In genomic region chr4:182576609-182577289, GRCh38 we compare ENCODE assay signal across 21 cellular contexts.
A peak's percentile ranks its signal among the peaks of the same experiment; 100 is the strongest.
DNase-seq lines count a peak whose midpoint lies in the region; ATAC-seq and TF ChIP-seq lines count a peak whose summit lies in the region.
"Had no signal": no experiment of that assay in that cellular context is flagged by ENCODE, and none has a peak within 500 bp of the region (broad histone marks: within the 10 kb centered on the region; RNA-seq: fewer than 3 reads in every experiment).

No MANE protein-coding gene starts in this region.

- dilution Hi-C loops in IMR-90 (cut with HindIII; ENCODE audit: low sequenced_read_pairs, unreplicated experiment), result no loop called here
- dilution Hi-C loops in mammary epithelial cell (cut with HindIII; ENCODE audit: low sequenced_read_pairs), result no loop called here

- H3K4ac ChIP-seq in IMR-90 (ENCODE audit: low read depth, low read length), result peak overlapping the region; percentile 94
- H3K4ac ChIP-seq in mesenchymal stem cell (ENCODE audit: low read depth in 1 of 2, low read length in 2 of 2), result no peak overlapping the region

- H2AK5ac ChIP-seq in IMR-90 (ENCODE audit: low read depth, low read length) (peak overlapping the region; percentile 94), mesenchymal stem cell (ENCODE audit: low read length, severe bottlenecking) (peak overlapping the region; percentile 8)

- H4K8ac ChIP-seq in IMR-90 (ENCODE audit: low read depth in 2 of 2, low read length in 2 of 2), result peak overlapping the region; percentile 64 to 88; a peak in 3 of 4 replicates
- H4K8ac ChIP-seq in mesenchymal stem cell (ENCODE audit: low read length), result no peak overlapping the region

- H3K79me1 ChIP-seq in IMR-90 (ENCODE audit: low read depth in 1 of 2, low read length in 2 of 2), result peaks cover 6 to 7% of the 10 kb centered on the region in 2 experiments; a peak in 1 of 4 replicates
- H3K79me1 ChIP-seq in mesenchymal stem cell (replicated peaks; ENCODE audit: low read length, poor library complexity, severe bottlenecking), result peaks cover 7% of the 10 kb centered on the region

- H2AK9ac ChIP-seq in IMR-90 (replicated peaks; ENCODE audit: low read depth, low read length, poor library complexity), result peak overlapping the region; percentile 94

- H3K9me3 ChIP-seq in IMR-90 (ENCODE audit: control insufficient read depth, insufficient read depth, low read length), result no peaks in the 10 kb centered on the region
- no peaks in the 10 kb centered on the region for H3K9me3 ChIP-seq in mesenchymal stem cell (ENCODE audit: control insufficient read depth, low read length)
- no peaks in the 10 kb centered on the region for H3K9me3 ChIP-seq in mammary epithelial cell (replicated peaks; ENCODE audit: insufficient read depth, low read length)
- H3K9me3 ChIP-seq: esophagus squamous epithelium, psoas muscle, testis had no signal

- H2BK120ac ChIP-seq in IMR-90 (ENCODE audit: low read depth, low read length) (peak overlapping the region; percentile 95), mesenchymal stem cell (ENCODE audit: low read depth, low read length) (no peak overlapping the region)

- H4K20me1 ChIP-seq in IMR-90 (ENCODE audit: insufficient read depth, low read length) (no peaks in the 10 kb centered on the region), mammary epithelial cell (ENCODE audit: insufficient read depth, low read length) (no peaks in the 10 kb centered on the region)

- WGBS in IMR-90 (ENCODE audit: extremely low coverage in 2 of 2, insufficient read length in 1 of 2), 2 experiments, result 55% methylated on average over 2 of the region's 12 CpGs; no CpG with 5 or more reads in 1 of the 2 experiments
- 81% methylated on average over 11 of the region's 12 CpGs for WGBS in mesenchymal stem cell
- WGBS in mammary epithelial cell (ENCODE audit: low coverage, missing lambda C conversion rate), result 81% methylated on average over 12 of the region's 12 CpGs

- intact Hi-C loops in IMR-90 (cut with micrococcal nuclease) (no loop called here), mammary epithelial cell (cut with micrococcal nuclease) (no loop called here)

- no peak for TF ChIP-seq CTCF in IMR-90 (conservative IDR thresholded peaks at IDR 0.05; ENCODE audit: low read depth, low read length)
- TF ChIP-seq CTCF in brain microvascular endothelial cell (IDR thresholded peaks at IDR 0.05; ENCODE audit: low read depth, low read length, missing control alignments), result no peak
- TF ChIP-seq CTCF in mammary epithelial cell (conservative IDR thresholded peaks at IDR 0.05 in 1 of 2, IDR thresholded peaks at IDR 0.05 in 1 of 2; ENCODE audit: extremely low read depth in 1 of 2, insufficient read depth in 1 of 2, low read depth in 1 of 2, low read length in 2 of 2), result no peak
- no peak for TF ChIP-seq CTCF in foreskin fibroblast (IDR thresholded peaks at IDR 0.05; ENCODE audit: low read depth, low read length)

- peak; percentile 65 for DNase-seq in IMR-90
- DNase-seq in brain microvascular endothelial cell, result peak; percentile 12
- no peak for DNase-seq in mesenchymal stem cell
- DNase-seq in NCI-H1417 treated with DMSO at 0.1 percent for 48 hours (lab: John Stamatoyannopoulos, UW), result no peak
- no peak for DNase-seq in mammary epithelial cell
- no peak for DNase-seq in foreskin fibroblast
- DNase-seq in stimulated activated CD8-positive, alpha-beta memory T cell treated with anti-CD3 and anti-CD28 coated beads, Interleukin-4, amount 100 ng/mL, for 48 hours, result no peak
- DNase-seq: activated CD8-positive, alpha-beta T cell treated with anti-CD3 and anti-CD28 coated beads for 36 hours; activated gamma-delta T cell; activated naive CD8-positive, alpha-beta T cell treated with anti-CD3 and anti-CD28 coated beads, Interleukin-2, amount 50 U/mL, for 24 hours; CD8-positive, alpha-beta memory T cell; effector memory CD4-positive, alpha-beta T cell; esophagus squamous epithelium; GM23248; NCI-H1436 treated with DMSO at 0.1 percent for 48 hours; NCI-H524 treated with DMSO at 0.1 percent for 48 hours; psoas muscle; T-helper 9 cell; testis had no signal

- POLR2A ChIA-PET in IMR-90 (lab: Charles Lee; ENCODE audit: unreplicated experiment), result no interaction called here

- H3K27me3 ChIP-seq in IMR-90 (ENCODE audit: control insufficient read depth, insufficient read depth, low read length) (no peaks in the 10 kb centered on the region), brain microvascular endothelial cell (replicated peaks) (no peaks in the 10 kb centered on the region), mesenchymal stem cell (ENCODE audit: control insufficient read depth in 1 of 2, insufficient read depth in 1 of 2, low read length in 2 of 2) (no peaks in the 10 kb centered on the region), mammary epithelial cell (ENCODE audit: insufficient read depth, low read length) (no peaks in the 10 kb centered on the region)
- H3K27me3 ChIP-seq: esophagus squamous epithelium, testis had no signal

- peak; percentile 88 for ATAC-seq in IMR-90 (ENCODE audit: low read depth)
- ATAC-seq: activated CD8-positive, alpha-beta T cell treated with anti-CD3 and anti-CD28 coated beads for 36 hours; activated naive CD8-positive, alpha-beta T cell treated with anti-CD3 and anti-CD28 coated beads, Interleukin-2, amount 50 U/mL, for 24 hours; psoas muscle; stimulated activated effector memory CD8-positive, alpha-beta T cell treated with anti-CD3 and anti-CD28 coated beads, Interleukin-12 subunit alpha, Interleukin-12 subunit beta, amount 100 ng/mL, for 72 hours had no signal

- no peak overlapping the region for H2BK12ac ChIP-seq in mesenchymal stem cell (ENCODE audit: low read length in 2 of 2)

- H2BK5ac ChIP-seq in IMR-90 (ENCODE audit: low read depth, low read length, poor library complexity, severe bottlenecking), result peak overlapping the region; percentile 98
- no peak overlapping the region for H2BK5ac ChIP-seq in mesenchymal stem cell (ENCODE audit: low read depth, low read length, poor library complexity, severe bottlenecking)

- peak overlapping the region; percentile 96 for H2BK20ac ChIP-seq in IMR-90 (ENCODE audit: low read depth, low read length)

- peak overlapping the region; percentile 4; the same call in 1 of the 2 replicates for H3K9ac ChIP-seq in IMR-90 (ENCODE audit: low read depth, low read length)
- no peak overlapping the region for H3K9ac ChIP-seq in mesenchymal stem cell (ENCODE audit: low read length)
- no peak overlapping the region for H3K9ac ChIP-seq in mammary epithelial cell (ENCODE audit: insufficient read depth, low read length)
- H3K9ac ChIP-seq: GM23248 had no signal

- H4K5ac ChIP-seq in IMR-90 (ENCODE audit: low read depth, low read length), result peak overlapping the region; percentile 67; the same call in 1 of the 2 replicates

- H3K18ac ChIP-seq in IMR-90 (ENCODE audit: low read depth, low read length), result peak overlapping the region; percentile 22; the same call in 1 of the 2 replicates
- H3K18ac ChIP-seq in mesenchymal stem cell (ENCODE audit: low read depth in 1 of 2, low read length in 2 of 2), result no peak overlapping the region

- H3K4me2 ChIP-seq in IMR-90 (ENCODE audit: low read depth, low read length) (peak overlapping the region; percentile 34; the same call in 1 of the 2 replicates), mesenchymal stem cell (ENCODE audit: low read length, poor library complexity, severe bottlenecking) (peak overlapping the region; percentile 32), mammary epithelial cell (ENCODE audit: insufficient read depth, low read depth, low read length) (no peak overlapping the region)

- in situ Hi-C loops in IMR-90 (cut with MboI; ENCODE audit: low sequenced_read_pairs) (no loop called here), brain microvascular endothelial cell (cut with HindIII; ENCODE audit: low pct_ligation_motif_present, low sequenced_read_pairs) (no loop called here), mammary epithelial cell (cut with MboI; ENCODE audit: low sequenced_read_pairs in 2 of 2) (no loop called here)

- H3K23ac ChIP-seq in IMR-90 (ENCODE audit: low read depth, low read length), result peak overlapping the region; percentile 94; the same call in 1 of the 2 replicates
- no peak overlapping the region for H3K23ac ChIP-seq in mesenchymal stem cell (ENCODE audit: low read length in 2 of 2)

- TF ChIP-seq RAD21 in IMR-90 (IDR thresholded peaks at IDR 0.05; ENCODE audit: low read length), result no peak

- H3K4me3 ChIP-seq in IMR-90 (ENCODE audit: insufficient read depth, low read depth, low read length) (no peak overlapping the region), brain microvascular endothelial cell (ENCODE audit: low read depth, low read length) (no peak overlapping the region), mesenchymal stem cell (ENCODE audit: insufficient read depth in 1 of 2, low read depth in 1 of 2, low read length in 2 of 2) (no peak overlapping the region), mammary epithelial cell (replicated peaks in 1 of 3; ENCODE audit: insufficient read depth in 1 of 3, low read depth in 2 of 3, low read length in 3 of 3) (no peak overlapping the region), foreskin fibroblast (ENCODE audit: low read depth in 1 of 2, low read length in 2 of 2) (no peak overlapping the region)
- H3K4me3 ChIP-seq: esophagus squamous epithelium, GM23248, psoas muscle, testis had no signal

- H4K91ac ChIP-seq in IMR-90 (ENCODE audit: insufficient read depth, low read depth, low read length) (peak overlapping the region; percentile 84), mesenchymal stem cell (ENCODE audit: low read length) (no peak overlapping the region)

- 0 out of 2 replicates have a peak, but pooled peaks cover 4% of the 10 kb centered on the region for H3K9me1 ChIP-seq in IMR-90 (ENCODE audit: insufficient read depth, low read length)

- no TSS peak for BruUV-seq in IMR-90 (replicated peaks; lab: Mats Ljungman, UMichigan)
- BruUV-seq in mammary epithelial cell (replicated peaks; lab: Mats Ljungman, UMichigan), result no TSS peak

- H3K14ac ChIP-seq in IMR-90 (replicated peaks; ENCODE audit: low read depth, low read length) (peak overlapping the region; percentile 24), mesenchymal stem cell (ENCODE audit: low read length in 2 of 2) (no peak overlapping the region)

- peak overlapping the region; percentile 95; the same call in 2 of the 3 replicates for H2BK15ac ChIP-seq in IMR-90 (ENCODE audit: low read depth, low read length)
- no peak overlapping the region for H2BK15ac ChIP-seq in mesenchymal stem cell (ENCODE audit: low read depth, poor library complexity, severe bottlenecking)

- H3K56ac ChIP-seq in IMR-90 (ENCODE audit: extremely low read depth, insufficient read depth, low read length), result peak overlapping the region; percentile 54

- H3K4me1 ChIP-seq in IMR-90 (ENCODE audit: control insufficient read depth, insufficient read depth, low read length) (peaks cover 5% of the 10 kb centered on the region; the same call in 1 of the 2 replicates), mesenchymal stem cell (ENCODE audit: control insufficient read depth, insufficient read depth, low read depth, low read length) (peaks cover 4% of the 10 kb centered on the region), mammary epithelial cell (ENCODE audit: insufficient read depth, low read length) (peaks cover 8% of the 10 kb centered on the region)
- H3K4me1 ChIP-seq: psoas muscle, testis had no signal

- H3K27ac ChIP-seq in IMR-90 (ENCODE audit: insufficient read depth, low read length) (peak overlapping the region; percentile 60), brain microvascular endothelial cell (peak overlapping the region; percentile 31), mesenchymal stem cell (ENCODE audit: low read length, poor library complexity, severe bottlenecking) (peak overlapping the region; percentile 30), mammary epithelial cell (ENCODE audit: insufficient read depth, low read depth, low read length) (no peak overlapping the region)
- H3K27ac ChIP-seq: esophagus squamous epithelium, GM23248, psoas muscle, RWPE1, testis had no signal

- no peaks in the 10 kb centered on the region for H3K36me3 ChIP-seq in IMR-90 (ENCODE audit: control insufficient read depth, insufficient read depth, low read length)
- no peaks in the 10 kb centered on the region for H3K36me3 ChIP-seq in brain microvascular endothelial cell (replicated peaks)
- no peaks in the 10 kb centered on the region for H3K36me3 ChIP-seq in mesenchymal stem cell (ENCODE audit: control insufficient read depth in 1 of 2, insufficient read depth in 2 of 2, low read depth in 1 of 2, low read length in 2 of 2)
- H3K36me3 ChIP-seq in mammary epithelial cell (ENCODE audit: insufficient read depth, low read length), result no peaks in the 10 kb centered on the region
- H3K36me3 ChIP-seq: esophagus squamous epithelium had no signal

- H2AFZ ChIP-seq in IMR-90 (replicated peaks; ENCODE audit: low read length, poor library complexity) (peak overlapping the region; percentile 85), mesenchymal stem cell (ENCODE audit: low read depth, low read length) (no peak overlapping the region), mammary epithelial cell (ENCODE audit: low read depth, low read length) (no peak overlapping the region)
- H2AFZ ChIP-seq: GM23248 had no signal

- no peaks in the 10 kb centered on the region for H3K79me2 ChIP-seq in mammary epithelial cell (ENCODE audit: insufficient read depth, low read length)

- TF ChIP-seq POLR2A in IMR-90 (IDR thresholded peaks at IDR 0.05; ENCODE audit: low read depth, low read length), result no peak

- CTCF ChIA-PET in IMR-90 (lab: Yijun Ruan, JAX), result interaction anchor here (0.6 to 0.9 kb wide), 2 partner anchors 9 to 29 kb away, joined by 3 to 4 read pairs; no protein-coding TSS in a partner anchor
- CTCF ChIA-PET in mammary epithelial cell (lab: Charles Lee; ENCODE audit: low non-redundant PET), result no interaction called here

Comparison
In these comparisons a context has a peak if more than half of its experiments do, and no peak if none do; other contexts are left out.
1. DNase-seq: peak in IMR-90 (single experiment) and brain microvascular endothelial cell (single experiment); none in mesenchymal stem cell (single experiment), NCI-H1417 treated with DMSO at 0.1 percent for 48 hours (single experiment), mammary epithelial cell (single experiment), foreskin fibroblast (0 of 2) and stimulated activated CD8-positive, alpha-beta memory T cell treated with anti-CD3 and anti-CD28 coated beads, Interleukin-4, amount 100 ng/mL, for 48 hours (single experiment).